9 cellular contexts compared by ENCODE assay signal in genomic region chr1:197690074-197690473, GRCh38.
"Had no signal": no experiment of that assay in that cellular context is flagged by ENCODE, and none has a peak within 500 bp of the region (broad histone marks: within the 10 kb centered on the region; RNA-seq: fewer than 3 reads in every experiment).

No MANE protein-coding gene starts in this region.

- FAIRE-seq: HepG2 had no signal

- DNase-seq: GM23248, GOT3, H7, HFFc6, KG1 had no signal

- H3K36me3 ChIP-seq: HAP-1 had no signal

- ATAC-seq: HCT116, HepG2 had no signal

- H3K9ac ChIP-seq: GM23248 had no signal

- H3K27ac ChIP-seq: GM23248, HL-60 had no signal

- H2AFZ ChIP-seq: GM23248 had no signal

- H3K4me3 ChIP-seq: GM23248, HAP-1 had no signal
